1 cellular context compared by ENCODE assay signal in genomic region chr2:20617081-20617575, GRCh38.
TF ChIP-seq lines count a peak whose summit lies in the region.

No MANE protein-coding gene starts in this region.

TF ChIP-seq in A549, 52 proteins besides CTCF, POLR2A, EP300 and RAD21 (continued from another document):
- no peak for TF ChIP-seq FOXS1 (CRISPR knock-in tag; IDR thresholded peaks at IDR 0.05)
- TF ChIP-seq ATOH8 (CRISPR knock-in tag; IDR thresholded peaks at IDR 0.05; ENCODE audit: low read depth) = no peak
- TF ChIP-seq NPAS2 (CRISPR knock-in tag; IDR thresholded peaks at IDR 0.05; ENCODE audit: borderline replicate concordance) = no peak
- TF ChIP-seq BHLHE40 (IDR thresholded peaks at IDR 0.05; ENCODE audit: low read depth, low read length) = no peak
- no peak for TF ChIP-seq SREBF2 (IDR thresholded peaks at IDR 0.05)
- TF ChIP-seq MAZ (IDR thresholded peaks at IDR 0.05; ENCODE audit: borderline replicate concordance, low read depth, low read length) = no peak
- no peak for TF ChIP-seq ZFP36 (IDR thresholded peaks at IDR 0.05; ENCODE audit: borderline replicate concordance, partially characterized antibody)
- TF ChIP-seq KDM5A (IDR thresholded peaks at IDR 0.05) = no peak
- no peak for TF ChIP-seq ZSCAN20 (CRISPR knock-in tag; IDR thresholded peaks at IDR 0.05)
- TF ChIP-seq EHF (CRISPR knock-in tag; IDR thresholded peaks at IDR 0.05) = no peak
- no peak for TF ChIP-seq HES2 (IDR thresholded peaks at IDR 0.05)
